ENCODE assay signal across 29 cellular contexts in genomic region chr17:58501451-58501850, GRCh38. TPM values are rescaled to one million over a fixed set of nuclear protein-coding genes. Genes with fewer than 3 reads are reported as not detected.
"Had no signal": no experiment of that assay in that cellular context is flagged by ENCODE, and none has a peak within 500 bp of the region (broad histone marks: within the 10 kb centered on the region; RNA-seq: fewer than 3 reads in every experiment).

No MANE protein-coding gene starts in this region.

- H3K9me3 ChIP-seq: stomach, suprapubic skin, thoracic aorta, thyroid gland, tibial artery, tibial nerve, transverse colon, upper lobe of left lung, upper lobe of right lung, uterus, vagina had no signal

- H3K4me1 ChIP-seq: thyroid gland, tibial artery, tibial nerve, transverse colon, uterus, vagina had no signal

- H3K27me3 Mint-ChIP-seq: stimulated activated memory B cell treated with anti-CD40 and anti-IgM and Interleukin-4, amounts not matched to agents 10 μg/mL and 1 μg/mL and 100 μg/mL, for 72 hours; stimulated activated naive B cell treated with anti-CD40 and anti-IgM and Interleukin-4, amounts not matched to agents 10 μg/mL and 1 μg/mL and 100 μg/mL, for 72 hours; stimulated activated naive CD8-positive, alpha-beta T cell treated with anti-CD3 and anti-CD28 coated beads, Interleukin-15, amount 100 ng/mL, for 72 hours; stimulated activated naive CD8-positive, alpha-beta T cell treated with anti-CD3 and anti-CD28 coated beads, Interleukin-15, Interleukin-2, amounts not matched to agents 100 ng/mL and 50 ng/mL, for 24 hours; type B pancreatic cell had no signal

- H3K9me3 Mint-ChIP-seq: stimulated activated effector memory CD8-positive, alpha-beta T cell treated with anti-CD3 and anti-CD28 coated beads, Interleukin-12 subunit alpha, Interleukin-12 subunit beta, amount 100 ng/mL, for 72 hours; stimulated activated memory B cell treated with anti-CD40 and anti-IgM and Interleukin-4, amounts not matched to agents 10 μg/mL and 1 μg/mL and 100 μg/mL, for 72 hours; stimulated activated naive B cell treated with anti-CD40 and anti-IgM and Interleukin-4, amounts not matched to agents 10 μg/mL and 1 μg/mL and 100 μg/mL, for 72 hours; stimulated activated naive CD8-positive, alpha-beta T cell treated with anti-CD3 and anti-CD28 coated beads, Interleukin-15, amount 100 ng/mL, for 72 hours; stimulated activated naive CD8-positive, alpha-beta T cell treated with anti-CD3 and anti-CD28 coated beads, Interleukin-15, Interleukin-2, amounts not matched to agents 100 ng/mL and 50 ng/mL, for 24 hours; type B pancreatic cell had no signal

- H3K27ac ChIP-seq: stomach, suprapubic skin, thoracic aorta, thyroid gland, tibial artery, tibial nerve, transverse colon, upper lobe of left lung, upper lobe of right lung, uterus, vagina had no signal

- H3K4me1 Mint-ChIP-seq: stimulated activated effector memory CD8-positive, alpha-beta T cell treated with anti-CD3 and anti-CD28 coated beads, Interleukin-12 subunit alpha, Interleukin-12 subunit beta, amount 100 ng/mL, for 72 hours; stimulated activated naive CD8-positive, alpha-beta T cell treated with anti-CD3 and anti-CD28 coated beads, Interleukin-15, amount 100 ng/mL, for 72 hours had no signal

- H3K4me3 Mint-ChIP-seq: stimulated activated effector memory CD8-positive, alpha-beta T cell treated with anti-CD3 and anti-CD28 coated beads, Interleukin-12 subunit alpha, Interleukin-12 subunit beta, amount 100 ng/mL, for 72 hours; stimulated activated memory B cell treated with anti-CD40 and anti-IgM and Interleukin-4, amounts not matched to agents 10 μg/mL and 1 μg/mL and 100 μg/mL, for 72 hours; stimulated activated naive B cell treated with anti-CD40 and anti-IgM and Interleukin-4, amounts not matched to agents 10 μg/mL and 1 μg/mL and 100 μg/mL, for 72 hours; stimulated activated naive CD8-positive, alpha-beta T cell treated with anti-CD3 and anti-CD28 coated beads, Interleukin-15, amount 100 ng/mL, for 72 hours; stimulated activated naive CD8-positive, alpha-beta T cell treated with anti-CD3 and anti-CD28 coated beads, Interleukin-15, Interleukin-2, amounts not matched to agents 100 ng/mL and 50 ng/mL, for 24 hours; type B pancreatic cell had no signal

- H3K27ac Mint-ChIP-seq: stimulated activated effector memory CD8-positive, alpha-beta T cell treated with anti-CD3 and anti-CD28 coated beads, Interleukin-12 subunit alpha, Interleukin-12 subunit beta, amount 100 ng/mL, for 72 hours; stimulated activated memory B cell treated with anti-CD40 and anti-IgM and Interleukin-4, amounts not matched to agents 10 μg/mL and 1 μg/mL and 100 μg/mL, for 72 hours; stimulated activated naive B cell treated with anti-CD40 and anti-IgM and Interleukin-4, amounts not matched to agents 10 μg/mL and 1 μg/mL and 100 μg/mL, for 72 hours; stimulated activated naive CD8-positive, alpha-beta T cell treated with anti-CD3 and anti-CD28 coated beads, Interleukin-15, amount 100 ng/mL, for 72 hours; stimulated activated naive CD8-positive, alpha-beta T cell treated with anti-CD3 and anti-CD28 coated beads, Interleukin-15, Interleukin-2, amounts not matched to agents 100 ng/mL and 50 ng/mL, for 24 hours; type B pancreatic cell had no signal

- FAIRE-seq: urothelium cell line had no signal

- H3K27me3 ChIP-seq: stomach, suprapubic skin, thyroid gland, tibial artery, tibial nerve, transverse colon, upper lobe of left lung, upper lobe of right lung, uterus, vagina had no signal

- H3K36me3 ChIP-seq: uterus had no signal

- ATAC-seq: stimulated activated effector memory CD8-positive, alpha-beta T cell treated with anti-CD3 and anti-CD28 coated beads, Interleukin-12 subunit alpha, Interleukin-12 subunit beta, amount 100 ng/mL, for 72 hours; stimulated activated memory B cell treated with anti-CD40 and anti-IgM and Interleukin-4, amounts not matched to agents 10 μg/mL and 1 μg/mL and 100 μg/mL, for 72 hours; stimulated activated naive B cell treated with anti-CD40 and anti-IgM and Interleukin-4, amounts not matched to agents 10 μg/mL and 1 μg/mL and 100 μg/mL, for 72 hours; stimulated activated naive CD8-positive, alpha-beta T cell treated with anti-CD3 and anti-CD28 coated beads, Interleukin-15, amount 100 ng/mL, for 72 hours; stimulated activated naive CD8-positive, alpha-beta T cell treated with anti-CD3 and anti-CD28 coated beads, Interleukin-15, Interleukin-2, amounts not matched to agents 100 U/mL and 50 U/mL, for 24 hours; upper lobe of right lung had no signal

- DNase-seq: stimulated activated CD4-positive, alpha-beta T cell treated with anti-CD3 and anti-CD28 coated beads, Interleukin-2, amount 100 ng/mL, for 48 hours; stimulated activated CD4-positive, alpha-beta T cell treated with anti-CD3 and anti-CD28 coated beads, Interleukin-4, amount 100 ng/mL, for 1 hour; stimulated activated CD4-positive, alpha-beta T cell treated with anti-CD3 and anti-CD28 coated beads, Interleukin-4, amount 100 ng/mL, for 24 hours; stimulated activated CD4-positive, alpha-beta T cell treated with anti-CD3 and anti-CD28 coated beads, Interleukin-4, amount 100 ng/mL, for 4 hours; stimulated activated CD8-positive, alpha-beta memory T cell treated with anti-CD3 and anti-CD28 coated beads, Interleukin-4, amount 100 ng/mL, for 48 hours; stimulated activated naive B cell treated with anti-CD40 and anti-IgM and Interleukin-4, amounts not matched to agents 10 μg/mL and 1 μg/mL and 100 μg/mL, for 72 hours; stimulated activated naive CD4-positive, alpha-beta T cell; stimulated activated naive CD4-positive, alpha-beta T cell treated with Interleukin-2 at 50 U/mL for 16 hours; stimulated activated naive CD8-positive, alpha-beta T cell treated with anti-CD3 and anti-CD28 coated beads, Interleukin-15, amount 100 ng/mL, for 72 hours; stimulated activated naive CD8-positive, alpha-beta T cell treated with anti-CD3 and anti-CD28 coated beads, Interleukin-15, Interleukin-2, amounts not matched to agents 100 U/mL and 50 U/mL, for 24 hours; stomach; substantia nigra; thyroid gland; tibial artery; transverse colon; trophoblast cell; upper lobe of left lung; upper lobe of right lung; uterus had no signal

- H3K4me3 ChIP-seq: stomach, suprapubic skin, thoracic aorta, thyroid gland, tibial artery, tibial nerve, transverse colon, upper lobe of left lung, upper lobe of right lung, uterus, vagina had no signal

RNA-seq across cellular contexts. Expression of gene HSF5, which starts 13.2 kb away (rescaled TPM):
- total RNA-seq: subcutaneous adipose tissue, suprapubic skin had no signal
- polyA plus RNA-seq: stomach had no signal
